Comparison of ENCODE assay signal across 8 cellular contexts in genomic region chr2:37832590-37833197, GRCh38.
A peak's percentile ranks its signal among the peaks of the same experiment; 100 is the strongest.
DNase-seq lines count a peak whose midpoint lies in the region; ATAC-seq, FAIRE-seq and TF ChIP-seq lines count a peak whose summit lies in the region.

No MANE protein-coding gene starts in this region.

- no peak overlapping the region for H2AFZ ChIP-seq in keratinocyte (ENCODE audit: control insufficient read depth, low read length)

- H4K20me1 ChIP-seq in keratinocyte (ENCODE audit: control insufficient read depth, extremely low read depth, insufficient read depth, low read length): no peaks in the 10 kb centered on the region

- H3K9me3 ChIP-seq in WERI-Rb-1 (ENCODE audit: severe bottlenecking) (no peaks in the 10 kb centered on the region), breast epithelium (no peaks in the 10 kb centered on the region), keratinocyte (ENCODE audit: control insufficient read depth, low read depth, low read length) (no peaks in the 10 kb centered on the region)

- H3K36me3 ChIP-seq in WERI-Rb-1: no peaks in the 10 kb centered on the region
- H3K36me3 ChIP-seq in breast epithelium: no peaks in the 10 kb centered on the region
- H3K36me3 ChIP-seq in keratinocyte (ENCODE audit: control insufficient read depth in 2 of 2, extremely low read depth in 1 of 2, insufficient read depth in 2 of 2, low read length in 2 of 2): no peaks in the 10 kb centered on the region

- H3K4me2 ChIP-seq in keratinocyte (ENCODE audit: control insufficient read depth, extremely low read depth, insufficient read depth, low read depth, low read length): no peak overlapping the region

- H3K4me1 ChIP-seq in breast epithelium (no peaks in the 10 kb centered on the region), keratinocyte (ENCODE audit: control insufficient read depth, extremely low read depth, insufficient read depth, low read length) (no peaks in the 10 kb centered on the region)

- intact Hi-C loops in breast epithelium (cut with DNase I; ENCODE audit: low total_unique reads): loop anchor here (10.0 kb wide), 1 partner anchor 418 kb away; no protein-coding TSS in a partner anchor

- H3K9ac ChIP-seq in keratinocyte (ENCODE audit: control insufficient read depth, extremely low read depth, insufficient read depth, low read length): no peak overlapping the region

- dilution Hi-C loops in keratinocyte (cut with MboI; ENCODE audit: extremely low pct_ligation_motif_present, low sequenced_read_pairs): no loop called here

- ATAC-seq in HG02943 (IDR thresholded peaks at IDR 0.05; ENCODE audit: low read depth, unreplicated experiment) (peak; percentile 68), GM18870 (IDR thresholded peaks at IDR 0.05; ENCODE audit: unreplicated experiment) (no peak)

- peak; percentile 74 for FAIRE-seq in keratinocyte (lab: Jason Lieb, UNC)

- no peaks in the 10 kb centered on the region for H3K9me1 ChIP-seq in keratinocyte (ENCODE audit: control insufficient read depth, extremely low read depth, insufficient read depth, low read length)

- H3K27ac ChIP-seq in WERI-Rb-1: no peak overlapping the region
- peak overlapping the region in 1 of 2 donors; percentile 4 for H3K27ac ChIP-seq in breast epithelium
- H3K27ac ChIP-seq in keratinocyte (ENCODE audit: control insufficient read depth, insufficient read depth, low read length): no peak overlapping the region

- H3K27me3 ChIP-seq in WERI-Rb-1 (ENCODE audit: insufficient read depth, low read depth, severe bottlenecking) (no peaks in the 10 kb centered on the region), breast epithelium (no peaks in the 10 kb centered on the region), keratinocyte (ENCODE audit: control insufficient read depth, extremely low read depth, insufficient read depth, low read length) (no peaks in the 10 kb centered on the region)

- H3K4me3 ChIP-seq in WERI-Rb-1 (ENCODE audit: low read depth, low read length) (no peak overlapping the region), breast epithelium (no peak overlapping the region), keratinocyte (ENCODE audit: control insufficient read depth in 2 of 3, extremely low read depth in 1 of 3, insufficient read depth in 2 of 3, low read depth in 1 of 3, low read length in 3 of 3) (no peak overlapping the region)

- DNase-seq in GDM1 (lab: John Stamatoyannopoulos, UW) (peak; percentile 68), NCI-H2227 (lab: John Stamatoyannopoulos, UW; ENCODE audit: unreplicated experiment) (peak; percentile 74), WERI-Rb-1 (peak; percentile 96), breast epithelium (ENCODE audit: low spot score in 2 of 2) (peak; percentile 82 to 88), keratinocyte (ENCODE audit: low read depth, low spot score) (no peak)
- peak; percentile 71 for DNase-seq in stimulated activated CD4-positive, alpha-beta T cell treated with anti-CD3 and anti-CD28 coated beads, Interleukin-1b, Interleukin-23, amount 100 ng/mL, for 48 hours

- no peaks in the 10 kb centered on the region for H3K79me2 ChIP-seq in keratinocyte (ENCODE audit: control insufficient read depth, insufficient read depth, low read length)

- TF ChIP-seq CTCF in WERI-Rb-1 (IDR thresholded peaks at IDR 0.05; ENCODE audit: low read depth, low read length) (peak; percentile 77), breast epithelium (IDR thresholded peaks at IDR 0.05) (peak; percentile 77 to 92 (median 88)), keratinocyte (optimal IDR thresholded peaks at IDR 0.05 in 1 of 3, IDR thresholded peaks at IDR 0.05 in 1 of 3, conservative IDR thresholded peaks at IDR 0.05 in 1 of 3; ENCODE audit: extremely low read depth in 1 of 3, insufficient read depth in 2 of 3, low read length in 3 of 3) (peak; percentile 74 to 91 (median 85))

- no peak for TF ChIP-seq POLR2A in breast epithelium (IDR thresholded peaks at IDR 0.05)
